ENCODE assay signal across 10 cellular contexts in genomic region chr4:110621328-110621812, GRCh38. TPM values are rescaled to one million over a fixed set of nuclear protein-coding genes. Genes with fewer than 3 reads are reported as not detected.
DNase-seq lines count a peak whose midpoint lies in the region; ATAC-seq and TF ChIP-seq lines count a peak whose summit lies in the region.
"Had no signal": no experiment of that assay in that cellular context is flagged by ENCODE, and none has a peak within 500 bp of the region (broad histone marks: within the 10 kb centered on the region; RNA-seq: fewer than 3 reads in every experiment).

No MANE protein-coding gene starts in this region.

- H3K36me3 ChIP-seq in CD4-positive, alpha-beta memory T cell (ENCODE audit: insufficient read depth, low read length) = no peaks in the 10 kb centered on the region
- H3K36me3 ChIP-seq in effector memory CD4-positive, alpha-beta T cell (ENCODE audit: control insufficient read depth, insufficient read depth, low read length) = no peaks in the 10 kb centered on the region

- no peaks in the 10 kb centered on the region for H3K9me3 ChIP-seq in CD4-positive, alpha-beta memory T cell (ENCODE audit: control insufficient read depth in 1 of 2, low read length in 2 of 2)
- H3K9me3 ChIP-seq in effector memory CD4-positive, alpha-beta T cell (ENCODE audit: control insufficient read depth, low read length) = no peaks in the 10 kb centered on the region

- H3K27ac Mint-ChIP-seq in CD4-positive, alpha-beta memory T cell = no peak overlapping the region
- H3K27ac Mint-ChIP-seq in HFFc6 (peak overlapping the region; percentile 86), nephron progenitor cell (peak overlapping the region; percentile 98)

- peaks cover 0 to 5% of the 10 kb centered on the region in 2 donors for H3K36me3 Mint-ChIP-seq in CD4-positive, alpha-beta memory T cell
- peaks cover 38% of the 10 kb centered on the region for H3K36me3 Mint-ChIP-seq in HFFc6 (ENCODE audit: low read depth)
- H3K36me3 Mint-ChIP-seq in nephron progenitor cell (ENCODE audit: low read depth) = no peaks in the 10 kb centered on the region

- peaks cover 78% of the 10 kb centered on the region for H3K27me3 ChIP-seq in CD4-positive, alpha-beta memory T cell (ENCODE audit: insufficient read depth, low read length)
- H3K27me3 ChIP-seq in effector memory CD4-positive, alpha-beta T cell (replicated peaks; ENCODE audit: control insufficient read depth, insufficient read depth, low read length, poor library complexity, severe bottlenecking) = peaks cover 79% of the 10 kb centered on the region

- peaks cover 28% of the 10 kb centered on the region for H3K4me1 ChIP-seq in CD4-positive, alpha-beta memory T cell (ENCODE audit: insufficient read depth, low read length)
- peaks cover 22% of the 10 kb centered on the region for H3K4me1 ChIP-seq in effector memory CD4-positive, alpha-beta T cell (ENCODE audit: control insufficient read depth, insufficient read depth, low read length, poor library complexity, severe bottlenecking)

- intact Hi-C loops in CD4-positive, alpha-beta memory T cell (cut with micrococcal nuclease) = no loop called here

- no peak overlapping the region for H3K27ac ChIP-seq in CD4-positive, alpha-beta memory T cell (ENCODE audit: low read depth, low read length)
- H3K27ac ChIP-seq in effector memory CD4-positive, alpha-beta T cell (ENCODE audit: insufficient read depth, low read length, poor library complexity, severe bottlenecking) = no peak overlapping the region
- H3K27ac ChIP-seq: HL-60 had no signal

- ATAC-seq in activated CD4-positive, CD25-positive, alpha-beta regulatory T cell treated with anti-CD3 and anti-CD28 coated beads, Interleukin-2, amount 50 U/mL, for 24 hours = no peak
- no peak for ATAC-seq in HG02852 (IDR thresholded peaks at IDR 0.05; ENCODE audit: unreplicated experiment)

- peak overlapping the region; percentile 13 to 67 (median 56) for H3K4me3 Mint-ChIP-seq in CD4-positive, alpha-beta memory T cell
- H3K4me3 Mint-ChIP-seq in HFFc6 (peak overlapping the region; percentile 97), nephron progenitor cell (peak overlapping the region; percentile 90)

- CTCF ChIA-PET in CD4-positive, alpha-beta memory T cell (lab: Charles Lee; ENCODE audit: partially characterized antibody) = no interaction called here

- POLR2A ChIA-PET in CD4-positive, alpha-beta memory T cell (lab: Charles Lee; ENCODE audit: partially characterized antibody) = no interaction called here

- DNase-seq in CD4-positive, alpha-beta memory T cell = no peak
- no peak for DNase-seq in HFFc6
- no peak for DNase-seq in effector memory CD4-positive, alpha-beta T cell
- DNase-seq in nephron progenitor cell = peak; percentile 43
- DNase-seq in NCI-H1105 (lab: John Stamatoyannopoulos, UW) = no peak
- DNase-seq in NCI-H524 (lab: John Stamatoyannopoulos, UW) = no peak
- DNase-seq: activated naive CD4-positive, alpha-beta T cell had no signal

- peaks cover 11 to 50% (median 27%) of the 10 kb centered on the region in 4 donors for H3K4me1 Mint-ChIP-seq in CD4-positive, alpha-beta memory T cell
- H3K4me1 Mint-ChIP-seq in HFFc6 (ENCODE audit: low read depth) (peaks cover 59% of the 10 kb centered on the region), nephron progenitor cell (peaks cover 79% of the 10 kb centered on the region)

- peaks cover 4 to 49% (median 30%) of the 10 kb centered on the region in 8 donors for H3K9me3 Mint-ChIP-seq in CD4-positive, alpha-beta memory T cell
- H3K9me3 Mint-ChIP-seq in HFFc6 (no peaks in the 10 kb centered on the region), nephron progenitor cell (no peaks in the 10 kb centered on the region)

- H3K27me3 Mint-ChIP-seq in CD4-positive, alpha-beta memory T cell = peaks cover 75 to 78% of the 10 kb centered on the region in 2 donors
- H3K27me3 Mint-ChIP-seq in HFFc6 (ENCODE audit: insufficient read depth) = peaks cover 5% of the 10 kb centered on the region
- H3K27me3 Mint-ChIP-seq in nephron progenitor cell (ENCODE audit: low read depth, poor library complexity) = peaks cover 81% of the 10 kb centered on the region

- H3K4me3 ChIP-seq in CD4-positive, alpha-beta memory T cell (ENCODE audit: low read length in 2 of 2) = no peak overlapping the region
- H3K4me3 ChIP-seq in effector memory CD4-positive, alpha-beta T cell (ENCODE audit: insufficient read depth, low read depth, low read length, poor library complexity, severe bottlenecking) = peak overlapping the region; percentile 29

- TF ChIP-seq CTCF in HFFc6 (IDR thresholded peaks at IDR 0.05) = no peak
- no peak for TF ChIP-seq CTCF in nephron progenitor cell (IDR thresholded peaks at IDR 0.05)

RNA-seq across cellular contexts. Expression of gene PITX2, which starts 1.5 kb away (rescaled TPM):
- not detected for total RNA-seq in CD4-positive, alpha-beta memory T cell
- not detected for polyA plus RNA-seq in CD4-positive, alpha-beta memory T cell
- 10 to 100 TPM; 15.9 to 22.8 (median 17.9) TPM for total RNA-seq in HFFc6 (2021; fragmentation: NEBNext Ultra II Directional; extraction: Animal tissue kit (Norgen Biotek cat#: 25700))

Comparison
In these comparisons a context has a peak if more than half of its experiments do, and no peak if none do; other contexts are left out.
1. H3K27ac Mint-ChIP-seq: peak in HFFc6 (single experiment) and nephron progenitor cell (single experiment); none in CD4-positive, alpha-beta memory T cell (0 of 7).
2. RNA of gene PITX2, which starts 1.5 kb away (total RNA-seq): 15.9 to 22.8 TPM in HFFc6; not detected in CD4-positive, alpha-beta memory T cell; every median in the first group is over 10 times any median in the second.
3. Peak in every context shown above with its lines, with median percentiles within 50 percentile points of each other: H3K4me3 Mint-ChIP-seq.